ENCODE assay signal across 26 cellular contexts in genomic region chr16:18792836-18793433, GRCh38. TPM values are rescaled to one million over a fixed set of nuclear protein-coding genes. Genes with fewer than 3 reads are reported as not detected.
DNase-seq lines count a peak whose midpoint lies in the region; ATAC-seq and TF ChIP-seq lines count a peak whose summit lies in the region.
"Had no signal": no experiment of that assay in that cellular context is flagged by ENCODE, and none has a peak within 500 bp of the region (broad histone marks: within the 10 kb centered on the region; RNA-seq: fewer than 3 reads in every experiment).

No MANE protein-coding gene starts in this region.

- H3K9me3 Mint-ChIP-seq in activated T-cell treated with anti-CD3 and anti-CD28 coated beads, Interleukin-2, amount 50 U/mL, for 24 hours = no peaks in the 10 kb centered on the region
- no peaks in the 10 kb centered on the region for H3K9me3 Mint-ChIP-seq in activated T-cell treated with anti-CD3 and anti-CD28 coated beads, Interleukin-2, amount 50 U/mL, for 4 hours
- H3K9me3 Mint-ChIP-seq: T-helper 2 cell treated with Interferon-gamma antibody and Interleukin-4, amounts not matched to agents 5 μg/mL and 100 μg/mL, for 36 hours had no signal

- H3K4me1 ChIP-seq in SJSA1 (replicated peaks) = peaks cover 33% of the 10 kb centered on the region
- H3K4me1 ChIP-seq in smooth muscle cell (ENCODE audit: low read depth) = peaks cover 12% of the 10 kb centered on the region
- H3K4me1 ChIP-seq in Karpas-422 (ENCODE audit: low read length) = peaks cover 15% of the 10 kb centered on the region

- H3K27ac ChIP-seq in SJSA1 (peak overlapping the region; percentile 4; the same call in 1 of the 2 replicates), smooth muscle cell (ENCODE audit: low read depth) (peak overlapping the region; percentile 25), Karpas-422 (ENCODE audit: low read length) (no peak overlapping the region)
- H3K27ac ChIP-seq: gastroesophageal sphincter, testis had no signal

- H3K4me1 Mint-ChIP-seq in activated T-cell treated with anti-CD3 and anti-CD28 coated beads, Interleukin-2, amount 50 U/mL, for 24 hours (ENCODE audit: low read depth) = peaks cover 26% of the 10 kb centered on the region
- peaks cover 20% of the 10 kb centered on the region for H3K4me1 Mint-ChIP-seq in activated T-cell treated with anti-CD3 and anti-CD28 coated beads, Interleukin-2, amount 50 U/mL, for 4 hours (ENCODE audit: low read depth)

- no peak for TF ChIP-seq CTCF in smooth muscle cell (IDR thresholded peaks at IDR 0.05; ENCODE audit: borderline replicate concordance, insufficient read depth, poor library complexity, severe bottlenecking)

- no peaks in the 10 kb centered on the region for H3K9me2 ChIP-seq in Karpas-422 (replicated peaks; ENCODE audit: insufficient read depth, low read length)

- H3K36me3 Mint-ChIP-seq in activated T-cell treated with anti-CD3 and anti-CD28 coated beads, Interleukin-2, amount 50 U/mL, for 24 hours (ENCODE audit: low read depth) = peaks cover 97% of the 10 kb centered on the region
- peaks cover 46% of the 10 kb centered on the region for H3K36me3 Mint-ChIP-seq in activated T-cell treated with anti-CD3 and anti-CD28 coated beads, Interleukin-2, amount 50 U/mL, for 4 hours (ENCODE audit: insufficient read depth)

- H3K27ac Mint-ChIP-seq in activated T-cell treated with anti-CD3 and anti-CD28 coated beads, Interleukin-2, amount 50 U/mL, for 24 hours = peak overlapping the region; percentile 35
- H3K27ac Mint-ChIP-seq: activated B cell treated with CpG ODN at 0.5 μM for 24 hours; T-helper 2 cell treated with Interferon-gamma antibody and Interleukin-4, amounts not matched to agents 5 μg/mL and 100 μg/mL, for 36 hours had no signal

- H3K9ac ChIP-seq in smooth muscle cell (ENCODE audit: low read depth) (no peak overlapping the region), Karpas-422 (ENCODE audit: low read length) (no peak overlapping the region)

- H3K4me3 ChIP-seq in SJSA1 (no peak overlapping the region), smooth muscle cell (no peak overlapping the region), Karpas-422 (ENCODE audit: low read length) (no peak overlapping the region)
- H3K4me3 ChIP-seq: gastroesophageal sphincter, testis had no signal

- H3K36me3 ChIP-seq in SJSA1 (peaks cover 96% of the 10 kb centered on the region), smooth muscle cell (ENCODE audit: low read depth) (peaks cover 16% of the 10 kb centered on the region), Karpas-422 (ENCODE audit: insufficient read depth, low read length) (peaks cover 72% of the 10 kb centered on the region)

- peaks cover 24% of the 10 kb centered on the region for H4K20me1 ChIP-seq in smooth muscle cell (ENCODE audit: low read depth)
- peaks cover 25% of the 10 kb centered on the region for H4K20me1 ChIP-seq in Karpas-422 (ENCODE audit: insufficient read depth, low read depth, low read length)

- H3K4me3 Mint-ChIP-seq in activated T-cell treated with anti-CD3 and anti-CD28 coated beads, Interleukin-2, amount 50 U/mL, for 24 hours = no peak overlapping the region
- H3K4me3 Mint-ChIP-seq in activated T-cell treated with anti-CD3 and anti-CD28 coated beads, Interleukin-2, amount 50 U/mL, for 4 hours = no peak overlapping the region
- H3K4me3 Mint-ChIP-seq: activated B cell treated with CpG ODN at 0.5 μM for 24 hours; T-helper 2 cell treated with Interferon-gamma antibody and Interleukin-4, amounts not matched to agents 5 μg/mL and 100 μg/mL, for 36 hours had no signal

- H3K9me3 ChIP-seq in SJSA1 (replicated peaks) (no peaks in the 10 kb centered on the region), smooth muscle cell (replicated peaks; ENCODE audit: low read depth) (no peaks in the 10 kb centered on the region), Karpas-422 (ENCODE audit: low read length) (no peaks in the 10 kb centered on the region)
- H3K9me3 ChIP-seq: gastroesophageal sphincter, testis had no signal

- 88% methylated on average over 11 of the region's 11 CpGs for WGBS in smooth muscle cell (ENCODE audit: low lambda C conversion rate)

- H3K79me2 ChIP-seq in smooth muscle cell (ENCODE audit: low read depth) = peaks cover 48% of the 10 kb centered on the region
- H3K79me2 ChIP-seq in Karpas-422 (ENCODE audit: low read length) = peaks cover 39% of the 10 kb centered on the region

- peaks cover 36% of the 10 kb centered on the region for H3F3A ChIP-seq in smooth muscle cell (ENCODE audit: low read depth)

- ATAC-seq in activated T-cell treated with anti-CD3 and anti-CD28 coated beads, Interleukin-2, amount 50 U/mL, for 4 hours = no peak
- ATAC-seq in GM21619 (IDR thresholded peaks at IDR 0.05; ENCODE audit: unreplicated experiment) = no peak
- ATAC-seq: gastroesophageal sphincter had no signal

- no peak overlapping the region for H2AFZ ChIP-seq in smooth muscle cell (ENCODE audit: low read depth)
- H2AFZ ChIP-seq in Karpas-422 (ENCODE audit: low read length) = no peak overlapping the region

- no peak for DNase-seq in activated T-cell treated with anti-CD3 and anti-CD28 coated beads, Interleukin-2, amount 50 U/mL, for 24 hours
- no peak for DNase-seq in activated T-cell treated with anti-CD3 and anti-CD28 coated beads, Interleukin-2, amount 50 U/mL, for 4 hours
- DNase-seq in SJSA1 (ENCODE audit: low read depth in 1 of 2, low spot score in 2 of 2) (peak; percentile 50 to 59), dermis blood vessel endothelial cell (peak; percentile 50), smooth muscle cell (lab: John Stamatoyannopoulos, UW; ENCODE audit: unreplicated experiment) (no peak), Karpas-422 (no peak), COLO829 (ENCODE audit: low spot score) (no peak)
- DNase-seq: ACHN; activated B cell treated with CpG ODN at 0.5 μM for 24 hours; activated effector memory CD4-positive, alpha-beta T cell treated with anti-CD3 and anti-CD28 coated beads, Interleukin-2, amount 50 U/mL, for 16 hours; amniotic stem cell; C1 segment of cervical spinal cord; central memory CD4-positive, alpha-beta T cell; DMS 273 treated with DMSO at 0.1 percent for 48 hours; erythroblast; KG1; kidney glomerular epithelial cell; NCI-H1048; NCI-H2029; NCI-H446; occipital lobe; stimulated activated CD4-positive, alpha-beta T cell treated with anti-CD3 and anti-CD28 coated beads, Interleukin-12 subunit alpha, Interleukin-12 subunit beta, amount 100 ng/mL, for 4 hours; testis had no signal

- no peak overlapping the region for H3K4me2 ChIP-seq in smooth muscle cell
- no peak overlapping the region for H3K4me2 ChIP-seq in Karpas-422 (ENCODE audit: low read depth, low read length, poor library complexity, severe bottlenecking)

- H3K27me3 ChIP-seq in SJSA1 (replicated peaks) (no peaks in the 10 kb centered on the region), smooth muscle cell (ENCODE audit: low read depth) (no peaks in the 10 kb centered on the region), Karpas-422 (ENCODE audit: low read length) (no peaks in the 10 kb centered on the region)
- H3K27me3 ChIP-seq: gastroesophageal sphincter, testis had no signal

- no peaks in the 10 kb centered on the region for H3K27me3 Mint-ChIP-seq in activated T-cell treated with anti-CD3 and anti-CD28 coated beads, Interleukin-2, amount 50 U/mL, for 24 hours
- H3K27me3 Mint-ChIP-seq in activated T-cell treated with anti-CD3 and anti-CD28 coated beads, Interleukin-2, amount 50 U/mL, for 4 hours (ENCODE audit: low read depth) = no peaks in the 10 kb centered on the region
- H3K27me3 Mint-ChIP-seq: activated B cell treated with CpG ODN at 0.5 μM for 24 hours had no signal

RNA-seq across cellular contexts. Expression of gene RPS15A, which starts 2.8 kb away (rescaled TPM):
- total RNA-seq in activated T-cell treated with anti-CD3 and anti-CD28 coated beads, Interleukin-2, amount 50 U/mL, for 4 hours = 1,000 to 10,000 TPM; 1,663 to 1,788 (median 1,766) TPM
- total RNA-seq in SJSA1 (2014; rRNA removed; shearing (Covaris generic)) = 1,455 and 2,575 TPM in 2 replicates
- 1,454 and 3,996 TPM in 2 replicates for total RNA-seq in dermis blood vessel endothelial cell
- 2,766 and 3,271 TPM in 2 replicates for total RNA-seq in smooth muscle cell
- 589 and 653 TPM in 2 replicates for polyA plus RNA-seq in smooth muscle cell
- total RNA-seq in Karpas-422 (2014; rRNA removed; shearing (Covaris generic); ENCODE audit: low replicate concordance) = 2,194 and 2,892 TPM in 2 replicates

RNA-seq across cellular contexts. Expression of gene ARL6IP1, which starts 8.4 kb away (rescaled TPM):
- 10 to 100 TPM; 49.1 to 60.6 (median 51.9) TPM for total RNA-seq in activated T-cell treated with anti-CD3 and anti-CD28 coated beads, Interleukin-2, amount 50 U/mL, for 4 hours
- total RNA-seq in SJSA1 (2014; rRNA removed; shearing (Covaris generic)) = 614 and 942 TPM in 2 replicates
- 795 and 1,035 TPM in 2 replicates for total RNA-seq in dermis blood vessel endothelial cell
- total RNA-seq in smooth muscle cell = 166 and 205 TPM in 2 replicates
- 87.3 and 90.6 TPM in 2 replicates for polyA plus RNA-seq in smooth muscle cell
- 120 and 287 TPM in 2 replicates for total RNA-seq in Karpas-422 (2014; rRNA removed; shearing (Covaris generic); ENCODE audit: low replicate concordance)

Comparison
In these comparisons a context has a peak if more than half of its experiments do, and no peak if none do; other contexts are left out.
1. DNase-seq: peak in SJSA1 (2 of 2) and dermis blood vessel endothelial cell (single experiment); none in activated T-cell treated with anti-CD3 and anti-CD28 coated beads, Interleukin-2, amount 50 U/mL, for 24 hours (single experiment), activated T-cell treated with anti-CD3 and anti-CD28 coated beads, Interleukin-2, amount 50 U/mL, for 4 hours (single experiment), smooth muscle cell (single experiment), Karpas-422 (single experiment) and COLO829 (single experiment).